Comparison of ENCODE assay signal across 8 cellular contexts in the genomic region with DNA sequence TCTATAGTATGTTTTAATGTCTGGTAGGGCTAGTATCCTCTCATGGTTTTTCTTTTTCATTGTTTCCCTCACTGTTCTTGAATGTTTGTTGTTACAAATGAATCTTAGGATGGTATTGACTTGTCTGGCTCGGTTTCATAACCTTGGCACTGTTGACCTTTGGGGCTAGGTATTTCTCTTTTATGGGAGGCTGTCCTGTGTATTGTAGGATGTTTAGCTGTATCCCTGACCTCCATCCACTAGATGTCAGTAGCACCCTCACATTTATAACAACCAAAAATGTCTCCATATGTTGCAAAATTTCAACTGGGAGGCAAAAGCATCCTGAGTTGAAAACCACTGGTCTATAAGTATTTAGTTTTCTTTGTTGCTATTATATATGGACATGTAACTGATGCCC. TPM values are rescaled to one million over a fixed set of nuclear protein-coding genes. Genes with fewer than 3 reads are reported as not detected.
A peak's percentile ranks its signal among the peaks of the same experiment; 100 is the strongest.
DNase-seq lines count a peak whose midpoint lies in the region; ATAC-seq and TF ChIP-seq lines count a peak whose summit lies in the region.

No MANE protein-coding gene starts in this region.

- H3K27me3 ChIP-seq in spleen (replicated peaks in 1 of 7), result no peaks in the 10 kb centered on the region

- TF ChIP-seq POLR2A in erythroblast (IDR thresholded peaks at IDR 0.05; ENCODE audit: low read length) (no peak), spleen (IDR thresholded peaks at IDR 0.05) (no peak)

- 44 to 97% (median 91%) methylated on average over 1 of the region's 1 CpG for WGBS in spleen, 5 donors

- no peak for ATAC-seq in GM18519 (IDR thresholded peaks at IDR 0.05; ENCODE audit: low FRiP score, unreplicated experiment)

- peaks cover 0 to 16% (median 0%) of the 10 kb centered on the region in 6 donors for H3K36me3 ChIP-seq in spleen

- no peaks in the 10 kb centered on the region for H3K9me3 Mint-ChIP-seq in T-helper 2 cell treated with Interferon-gamma antibody and Interleukin-4, amounts not matched to agents 5 μg/mL and 100 μg/mL, for 36 hours

- no peak overlapping the region for H3K27ac ChIP-seq in spleen

- H3K4me3 Mint-ChIP-seq in T-helper 2 cell treated with Interferon-gamma antibody and Interleukin-4, amounts not matched to agents 5 μg/mL and 100 μg/mL, for 36 hours, result no peak overlapping the region

- no peak overlapping the region for H3K27ac Mint-ChIP-seq in T-helper 2 cell treated with Interferon-gamma antibody and Interleukin-4, amounts not matched to agents 5 μg/mL and 100 μg/mL, for 36 hours

- no peaks in the 10 kb centered on the region for H3K4me1 ChIP-seq in spleen

- H3K27me3 Mint-ChIP-seq in T-helper 2 cell treated with Interferon-gamma antibody and Interleukin-4, amounts not matched to agents 5 μg/mL and 100 μg/mL, for 36 hours (ENCODE audit: low read depth), result no peaks in the 10 kb centered on the region

- peaks cover 20% of the 10 kb centered on the region for H3K4me1 Mint-ChIP-seq in T-helper 2 cell treated with Interferon-gamma antibody and Interleukin-4, amounts not matched to agents 5 μg/mL and 100 μg/mL, for 36 hours (ENCODE audit: low read depth)

- DNase-seq in NCI-H82 (lab: John Stamatoyannopoulos, UW), result peak; percentile 57
- no peak for DNase-seq in NCI-H82 treated with DMSO at 0.1 percent for 48 hours (lab: John Stamatoyannopoulos, UW; ENCODE audit: unreplicated experiment)
- DNase-seq in NCI-H69 (lab: John Stamatoyannopoulos, UW), result peak; percentile 5
- DNase-seq in erythroblast (lab: John Stamatoyannopoulos, UW), result peak; percentile 15 to 41
- DNase-seq in spleen, result no peak
- no peak for DNase-seq in cerebellar nuclear complex (lab: John Stamatoyannopoulos, UW)
- DNase-seq in T-helper 2 cell treated with Interferon-gamma antibody and Interleukin-4, amounts not matched to agents 5 μg/mL and 100 μg/mL, for 36 hours (ENCODE audit: low spot score), result no peak

- TF ChIP-seq CTCF in spleen (IDR thresholded peaks at IDR 0.05 in 8 of 11, conservative IDR thresholded peaks at IDR 0.05 in 3 of 11), result peak in 6 of 11 experiments; percentile 16 to 36 (median 29)

- H3K4me3 ChIP-seq in spleen, result no peak overlapping the region

- no peaks in the 10 kb centered on the region for H3K9me3 ChIP-seq in spleen

- intact Hi-C loops in spleen (cut with DNase I; ENCODE audit: low total_unique reads), result loop anchor here (10.0 kb wide), 1 partner anchor 126 kb away; no protein-coding TSS in a partner anchor

- peaks cover 53% of the 10 kb centered on the region for H3K36me3 Mint-ChIP-seq in T-helper 2 cell treated with Interferon-gamma antibody and Interleukin-4, amounts not matched to agents 5 μg/mL and 100 μg/mL, for 36 hours (ENCODE audit: low read depth)

RNA-seq across cellular contexts. Expression of gene AOX1, which starts 7.0 kb away (rescaled TPM):
- total RNA-seq in spleen, result 10 to 100 TPM in 2 of 7 donors, 1 to 10 TPM in 5; 3.9 to 14.6 (median 9.8) TPM
- polyA plus RNA-seq in spleen, result 1 to 10 TPM; 1.3 to 3.7 (median 1.7) TPM

RNA-seq across cellular contexts. Expression of gene SGO2, which starts 52.8 kb away (rescaled TPM):
- total RNA-seq in spleen, result 1 to 10 TPM; 3.5 to 9.9 (median 5.0) TPM
- polyA plus RNA-seq in spleen, result 1 to 10 TPM in 2 of 3 donors, under 1 TPM in 1; 0.85 to 2.2 (median 1.6) TPM

Comparison
In these comparisons a context has a peak if more than half of its experiments do, and no peak if none do; other contexts are left out.
1. DNase-seq: peak in NCI-H82 (single experiment), NCI-H69 (single experiment) and erythroblast (2 of 2); none in NCI-H82 treated with DMSO at 0.1 percent for 48 hours (single experiment), spleen (single experiment), cerebellar nuclear complex (0 of 2) and T-helper 2 cell treated with Interferon-gamma antibody and Interleukin-4, amounts not matched to agents 5 μg/mL and 100 μg/mL, for 36 hours (single experiment).